14 cellular contexts compared by ENCODE assay signal in the genomic region with DNA sequence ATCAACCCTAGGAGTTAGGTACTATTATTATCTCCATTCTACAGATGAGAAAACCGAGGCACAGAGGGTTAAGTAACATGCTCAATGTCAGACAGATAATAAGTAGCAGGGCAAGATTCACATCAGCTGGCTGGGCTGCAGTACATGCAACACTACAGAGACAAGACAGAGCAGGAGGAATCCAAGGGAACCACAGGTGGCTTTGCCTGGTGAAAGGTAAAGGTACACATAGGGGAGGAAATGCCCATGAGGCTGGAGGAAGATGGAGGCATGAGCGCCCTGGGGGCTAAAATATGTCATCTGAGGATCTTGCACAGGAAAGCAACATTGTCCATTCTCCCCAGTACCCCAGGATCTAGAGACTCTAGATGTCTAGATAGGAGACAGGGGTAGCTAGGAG. TPM values are rescaled to one million over a fixed set of nuclear protein-coding genes. Genes with fewer than 3 reads are reported as not detected.
DNase-seq lines count a peak whose midpoint lies in the region; ATAC-seq and TF ChIP-seq lines count a peak whose summit lies in the region.
"Had no signal": no experiment of that assay in that cellular context is flagged by ENCODE, and none has a peak within 500 bp of the region (broad histone marks: within the 10 kb centered on the region; RNA-seq: fewer than 3 reads in every experiment).

No MANE protein-coding gene starts in this region.

- no peaks in the 10 kb centered on the region for H3K9me3 ChIP-seq in mammary epithelial cell (replicated peaks; ENCODE audit: insufficient read depth, low read length)
- H3K9me3 ChIP-seq in T-helper 17 cell (ENCODE audit: control insufficient read depth, low read length, poor library complexity, severe bottlenecking): no peaks in the 10 kb centered on the region
- H3K9me3 ChIP-seq in H9 (ENCODE audit: control insufficient read depth, low read depth, low read length): peaks cover under 1% of the 10 kb centered on the region
- H3K9me3 ChIP-seq: gastroesophageal sphincter had no signal

- no peak overlapping the region for H2AFZ ChIP-seq in mammary epithelial cell (ENCODE audit: low read depth, low read length)
- H2AFZ ChIP-seq in H9 (ENCODE audit: low read length): no peak overlapping the region

- dilution Hi-C loops in mammary epithelial cell (cut with HindIII; ENCODE audit: low sequenced_read_pairs): no loop called here

- no peak overlapping the region for H3K14ac ChIP-seq in H9 (ENCODE audit: insufficient read depth, low read length)

- no peak for DNase-seq in MCF 10A (ENCODE audit: unreplicated experiment)
- DNase-seq in mammary epithelial cell: no peak
- no peak for DNase-seq in T-helper 17 cell
- no peak for DNase-seq in central memory CD8-positive, alpha-beta T cell (ENCODE audit: low spot score in 2 of 2)
- DNase-seq in H9: no peak
- no peak for DNase-seq in stimulated activated CD4-positive, alpha-beta T cell treated with anti-CD3 and anti-CD28 coated beads, Interleukin-12 subunit alpha, Interleukin-12 subunit beta, amount 100 ng/mL, for 4 hours
- DNase-seq: DND-41, erythroblast, midbrain, nephron progenitor cell, small intestine had no signal

- H2BK5ac ChIP-seq in H9 (ENCODE audit: insufficient read length, low read length): no peak overlapping the region

- peaks cover 5% of the 10 kb centered on the region for H3K36me3 ChIP-seq in mammary epithelial cell (ENCODE audit: insufficient read depth, low read length)

- H3K27ac ChIP-seq in mammary epithelial cell (ENCODE audit: insufficient read depth, low read depth, low read length) (no peak overlapping the region), H9 (ENCODE audit: insufficient read length, low read depth, low read length) (no peak overlapping the region)
- H3K27ac ChIP-seq: gastroesophageal sphincter had no signal

- H3K4me1 ChIP-seq in mammary epithelial cell (ENCODE audit: insufficient read depth, low read length) (peaks cover 26% of the 10 kb centered on the region), H9 (ENCODE audit: insufficient read depth, low read length) (no peaks in the 10 kb centered on the region)
- H3K4me1 ChIP-seq: gastroesophageal sphincter had no signal

- no peak for ATAC-seq in T-helper 17 cell
- no peak for ATAC-seq in central memory CD8-positive, alpha-beta T cell (replicated peaks; ENCODE audit: extremely low read depth, poor library complexity, severe bottlenecking)
- ATAC-seq in GM18909 (IDR thresholded peaks at IDR 0.05; ENCODE audit: poor library complexity, unreplicated experiment): no peak
- ATAC-seq: gastroesophageal sphincter had no signal

- H2BK20ac ChIP-seq in H9 (ENCODE audit: low read depth, low read length, poor library complexity, severe bottlenecking): no peak overlapping the region

- no peak overlapping the region for H4K91ac ChIP-seq in H9 (ENCODE audit: insufficient read length, low read depth, low read length)

- H3K79me2 ChIP-seq in mammary epithelial cell (ENCODE audit: insufficient read depth, low read length) (peaks cover 55% of the 10 kb centered on the region), H9 (ENCODE audit: insufficient read depth, low read length) (0 out of 2 replicates have a peak, but pooled peaks cover 3% of the 10 kb centered on the region)

- no peak overlapping the region for H3K18ac ChIP-seq in H9 (ENCODE audit: insufficient read length, low read depth, low read length)

- H3K4me2 ChIP-seq in mammary epithelial cell (ENCODE audit: insufficient read depth, low read depth, low read length): no peak overlapping the region
- H3K4me2 ChIP-seq in H9 (ENCODE audit: insufficient read depth, insufficient read length, low read length): no peak overlapping the region

- no peaks in the 10 kb centered on the region for H3K9me3 Mint-ChIP-seq in MCF 10A (ENCODE audit: unreplicated experiment)
- H3K9me3 Mint-ChIP-seq in central memory CD8-positive, alpha-beta T cell: no peaks in the 10 kb centered on the region
- H3K9me3 Mint-ChIP-seq in H9: peaks cover 2 to 9% of the 10 kb centered on the region in 2 experiments

- H4K20me1 ChIP-seq in mammary epithelial cell (ENCODE audit: insufficient read depth, low read length): no peaks in the 10 kb centered on the region
- no peaks in the 10 kb centered on the region for H4K20me1 ChIP-seq in H9 (ENCODE audit: control insufficient read depth, insufficient read depth, insufficient read length)

- POLR2A ChIA-PET in MCF 10A (lab: Yijun Ruan, JAX): interaction anchor here (0.6 to 1.3 kb wide), 6 partner anchors 43 to 958 kb away, joined by 3 to 4 read pairs (median 3); no protein-coding TSS in a partner anchor

- H2BK15ac ChIP-seq in H9 (ENCODE audit: low read depth, low read length): no peak overlapping the region

- WGBS in mammary epithelial cell (ENCODE audit: low coverage, missing lambda C conversion rate): 82% methylated on average over 2 of the region's 2 CpGs
- whole genome bisulfite sequencing in H9 (ENCODE audit: extremely low coverage, insufficient read length, low lambda C conversion rate): no CpG with 5 or more reads among the region's 2 CpGs

- H3K9ac ChIP-seq in mammary epithelial cell (ENCODE audit: insufficient read depth, low read length): no peak overlapping the region
- no peak overlapping the region for H3K9ac ChIP-seq in H9 (ENCODE audit: extremely low read depth, insufficient read length, low read length)

- no peaks in the 10 kb centered on the region for H3K27me3 Mint-ChIP-seq in MCF 10A (ENCODE audit: insufficient read depth, unreplicated experiment)
- no peaks in the 10 kb centered on the region for H3K27me3 Mint-ChIP-seq in T-helper 17 cell
- no peaks in the 10 kb centered on the region for H3K27me3 Mint-ChIP-seq in central memory CD8-positive, alpha-beta T cell
- no peaks in the 10 kb centered on the region for H3K27me3 Mint-ChIP-seq in H9 (ENCODE audit: low read depth)
- H3K27me3 Mint-ChIP-seq: progenitor cell of endocrine pancreas had no signal

- no peak overlapping the region for H4K8ac ChIP-seq in H9 (replicated peaks; ENCODE audit: insufficient read length, low read depth, low read length)

- in situ Hi-C loops in mammary epithelial cell (cut with MboI; ENCODE audit: low sequenced_read_pairs in 2 of 2): no loop called here

- intact Hi-C loops in MCF 10A (cut with micrococcal nuclease): no loop called here
- intact Hi-C loops in mammary epithelial cell (cut with micrococcal nuclease): no loop called here

- H3T11ph ChIP-seq in H9 (ENCODE audit: low read length): no peak overlapping the region

- no peak overlapping the region for H2BK12ac ChIP-seq in H9 (ENCODE audit: insufficient read length, low read depth, low read length)

- H3K4me3 ChIP-seq in mammary epithelial cell (replicated peaks in 1 of 3; ENCODE audit: insufficient read depth in 1 of 3, low read depth in 2 of 3, low read length in 3 of 3): no peak overlapping the region
- H3K4me3 ChIP-seq: gastroesophageal sphincter had no signal

- H4K5ac ChIP-seq in H9 (ENCODE audit: insufficient read length, low read depth, low read length): no peak overlapping the region

- H2BK120ac ChIP-seq in H9 (ENCODE audit: low read depth, low read length, poor library complexity, severe bottlenecking): no peak overlapping the region

- H3K27me3 ChIP-seq in mammary epithelial cell (ENCODE audit: insufficient read depth, low read length): no peaks in the 10 kb centered on the region
- no peaks in the 10 kb centered on the region for H3K27me3 ChIP-seq in H9 (ENCODE audit: insufficient read depth, low read length)
- H3K27me3 ChIP-seq: gastroesophageal sphincter had no signal

- H3K36me3 Mint-ChIP-seq in MCF 10A (ENCODE audit: insufficient read depth, unreplicated experiment) (peaks cover 24% of the 10 kb centered on the region), T-helper 17 cell (ENCODE audit: low read depth) (peaks cover 18% of the 10 kb centered on the region), H9 (ENCODE audit: insufficient read depth in 1 of 3, low read depth in 3 of 3) (peaks cover 30 to 47% (median 37%) of the 10 kb centered on the region in 3 experiments)
- peaks cover 11% of the 10 kb centered on the region for H3K36me3 Mint-ChIP-seq in central memory CD8-positive, alpha-beta T cell (ENCODE audit: insufficient read depth)

- H3K79me1 ChIP-seq in H9 (ENCODE audit: insufficient read depth, low read depth, low read length, poor library complexity, severe bottlenecking): peaks cover 5% of the 10 kb centered on the region

- H3K4me3 Mint-ChIP-seq in MCF 10A (ENCODE audit: unreplicated experiment): no peak overlapping the region
- H3K4me3 Mint-ChIP-seq in T-helper 17 cell: peak overlapping the region; percentile 78
- no peak overlapping the region for H3K4me3 Mint-ChIP-seq in central memory CD8-positive, alpha-beta T cell
- H3K4me3 Mint-ChIP-seq in H9: no peak overlapping the region
- H3K4me3 Mint-ChIP-seq: nephron progenitor cell had no signal

- CTCF ChIA-PET in MCF 10A (lab: Yijun Ruan, JAX): interaction anchor here (0.6 to 1.8 kb wide), 4 partner anchors 50 to 223 kb away, joined by 3 to 5 read pairs (median 3); no protein-coding TSS in a partner anchor
- CTCF ChIA-PET in mammary epithelial cell (lab: Charles Lee; ENCODE audit: low non-redundant PET): no interaction called here

- H3K27ac Mint-ChIP-seq in MCF 10A (ENCODE audit: low read depth, unreplicated experiment): peak overlapping the region; percentile 80
- H3K27ac Mint-ChIP-seq in T-helper 17 cell: peak overlapping the region; percentile 86
- H3K27ac Mint-ChIP-seq in central memory CD8-positive, alpha-beta T cell (ENCODE audit: low read depth): peak overlapping the region; percentile 23
- H3K27ac Mint-ChIP-seq in H9: no peak overlapping the region
- H3K27ac Mint-ChIP-seq: nephron progenitor cell had no signal

- H3K4ac ChIP-seq in H9 (ENCODE audit: low read depth, low read length): no peak overlapping the region

- peaks cover 29% of the 10 kb centered on the region for H3K4me1 Mint-ChIP-seq in MCF 10A (ENCODE audit: insufficient read depth, unreplicated experiment)
- H3K4me1 Mint-ChIP-seq in T-helper 17 cell: peaks cover 33% of the 10 kb centered on the region
- H3K4me1 Mint-ChIP-seq in central memory CD8-positive, alpha-beta T cell: peaks cover 15% of the 10 kb centered on the region
- no peaks in the 10 kb centered on the region for H3K4me1 Mint-ChIP-seq in H9

- BruUV-seq in MCF 10A (replicated peaks; lab: Mats Ljungman, UMichigan): no TSS peak
- BruUV-seq in mammary epithelial cell (replicated peaks; lab: Mats Ljungman, UMichigan): no TSS peak

- H2AK5ac ChIP-seq in H9 (ENCODE audit: insufficient read length, low read length): no peak overlapping the region

- H3K23me2 ChIP-seq in H9 (ENCODE audit: insufficient read length, low read depth, low read length, poor library complexity, severe bottlenecking): no peaks in the 10 kb centered on the region

- no peak overlapping the region for H3K23ac ChIP-seq in H9 (ENCODE audit: insufficient read length, low read depth, low read length)

- TF ChIP-seq CTCF in MCF 10A (IDR thresholded peaks at IDR 0.05; ENCODE audit: unreplicated experiment): no peak
- TF ChIP-seq CTCF in mammary epithelial cell (conservative IDR thresholded peaks at IDR 0.05 in 1 of 2, IDR thresholded peaks at IDR 0.05 in 1 of 2; ENCODE audit: extremely low read depth in 1 of 2, insufficient read depth in 1 of 2, low read depth in 1 of 2, low read length in 2 of 2): no peak
- TF ChIP-seq CTCF in H9 (conservative IDR thresholded peaks at IDR 0.05): no peak

- H3K56ac ChIP-seq in H9 (ENCODE audit: insufficient read length, low read depth, low read length): no peak overlapping the region

RNA-seq across cellular contexts. Expression of a gene that starts 8.4 kb away (rescaled TPM):
- total RNA-seq in MCF 10A (2022) (21.5 and 27.3 TPM in 2 replicates), mammary epithelial cell (10 to 100 TPM; 16.3 to 22.4 TPM), T-helper 17 cell (100 to 1,000 TPM; 110 to 118 TPM), H9 (2021) (17.4 and 18.1 TPM in 2 replicates)
- 6.7 TPM for polyA plus RNA-seq in mammary epithelial cell
- polyA minus RNA-seq in mammary epithelial cell: 11.0 TPM

RNA-seq across cellular contexts. Expression of a gene that starts 48.0 kb away (rescaled TPM):
- total RNA-seq in MCF 10A (2022) (25.0 and 25.1 TPM in 2 replicates), mammary epithelial cell (10 to 100 TPM; 29.1 to 36.7 TPM), T-helper 17 cell (1 to 10 TPM; 3.7 to 6.0 TPM), H9 (2021) (11.5 and 14.6 TPM in 2 replicates)
- polyA plus RNA-seq in mammary epithelial cell: 28.0 TPM
- polyA minus RNA-seq in mammary epithelial cell: 90.3 TPM

Comparison
In these comparisons a context has a peak if more than half of its experiments do, and no peak if none do; other contexts are left out.
1. H3K27ac Mint-ChIP-seq: peak in MCF 10A (single experiment), T-helper 17 cell (single experiment) and central memory CD8-positive, alpha-beta T cell (single experiment); none in H9 (0 of 3).